ENCODE assay signal across 1 cellular context in genomic region chr6:8066108-8066507, GRCh38.
TF ChIP-seq lines count a peak whose summit lies in the region.

No MANE protein-coding gene starts in this region.

TF ChIP-seq in K562, 482 proteins besides CTCF, POLR2A, EP300 and RAD21:
- TF ChIP-seq JUND (IDR thresholded peaks at IDR 0.05; ENCODE audit: borderline replicate concordance, low read depth, low read length) (no peak), JUND (tag; IDR thresholded peaks at IDR 0.05; ENCODE audit: borderline replicate concordance, low read depth, low read length) (no peak), HOMEZ (CRISPR knock-in tag; IDR thresholded peaks at IDR 0.05) (no peak), NFE2L1 (tag; IDR thresholded peaks at IDR 0.05; ENCODE audit: borderline replicate concordance, low read depth) (no peak), ZNF384 (IDR thresholded peaks at IDR 0.05; ENCODE audit: low read depth, low read length) (no peak), PTBP1 (IDR thresholded peaks at IDR 0.05; ENCODE audit: low read depth, low read length) (no peak), KLF16 (IDR thresholded peaks at IDR 0.05) (no peak), KAT7 (CRISPR knock-in tag; IDR thresholded peaks at IDR 0.05; ENCODE audit: borderline replicate concordance) (no peak), ZNF140 (CRISPR knock-in tag; IDR thresholded peaks at IDR 0.05) (no peak), MNT (conservative IDR thresholded peaks at IDR 0.05) (no peak), MCM5 (IDR thresholded peaks at IDR 0.05; ENCODE audit: low read depth) (no peak)
TF ChIP-seq in K562: peak in this region for 0.
